ENCODE assay signal across 15 cellular contexts in genomic region chr6:9397981-9398559, GRCh38.
A peak's percentile ranks its signal among the peaks of the same experiment; 100 is the strongest.
DNase-seq lines count a peak whose midpoint lies in the region; ATAC-seq and TF ChIP-seq lines count a peak whose summit lies in the region.
"Had no signal": no experiment of that assay in that cellular context is flagged by ENCODE, and none has a peak within 500 bp of the region (broad histone marks: within the 10 kb centered on the region; RNA-seq: fewer than 3 reads in every experiment).

No MANE protein-coding gene starts in this region.

- intact Hi-C loops in Panc1 (cut with micrococcal nuclease; ENCODE audit: unreplicated experiment) = no loop called here

- CTCF ChIA-PET in Panc1 (lab: Charles Lee) = no interaction called here
- CTCF ChIA-PET in activated CD4-positive, alpha-beta memory T cell treated with anti-CD3 and anti-CD28 coated beads, Interleukin-2, amount 10 ng/mL, durations not matched to agents 7 days and 5 days (lab: Charles Lee) = no interaction called here

- TF ChIP-seq CTCF in Panc1 (IDR thresholded peaks at IDR 0.05) (no peak), right atrium auricular region (IDR thresholded peaks at IDR 0.05) (no peak), Peyer's patch (IDR thresholded peaks at IDR 0.05) (no peak)

- no TSS peak for BruUV-seq in Panc1 (replicated peaks; lab: Mats Ljungman, UMichigan)

- DNase-seq in A172 (ENCODE audit: low spot score) (peak; percentile 4), NCI-H1417 treated with DMSO at 0.1 percent for 48 hours (lab: John Stamatoyannopoulos, UW) (peak; percentile 78), Panc1 (ENCODE audit: low read depth, low spot score) (no peak), right atrium auricular region (ENCODE audit: low spot score) (no peak), Peyer's patch (no peak), DMS114 treated with DMSO at 0.1 percent for 48 hours (lab: John Stamatoyannopoulos, UW; ENCODE audit: unreplicated experiment) (no peak), NCI-H187 treated with DMSO at 0.1 percent for 48 hours (lab: John Stamatoyannopoulos, UW) (no peak)
- no peak for DNase-seq in activated CD4-positive, alpha-beta memory T cell treated with anti-CD3 and anti-CD28 coated beads, Interleukin-2, amount 10 ng/mL, durations not matched to agents 7 days and 5 days
- DNase-seq: activated CD4-positive, alpha-beta T cell treated with anti-CD3 and anti-CD28 coated beads for 1 hour; gastrocnemius medialis; GM23248; MG63; SIG-M5 had no signal

- no peak for ATAC-seq in Panc1
- ATAC-seq: gastrocnemius medialis, sciatic nerve had no signal

- H3K4me1 ChIP-seq in Panc1 (ENCODE audit: control insufficient read depth, insufficient read depth, low read length) (peaks cover 14% of the 10 kb centered on the region), right atrium auricular region (peaks cover 0 to 11% of the 10 kb centered on the region in 2 donors), Peyer's patch (no peaks in the 10 kb centered on the region)
- H3K4me1 ChIP-seq: gastrocnemius medialis had no signal

- in situ Hi-C loops in Panc1 (cut with HindIII; ENCODE audit: low pct_unique_long_range_greater_than_20kb, low sequenced_read_pairs) = no loop called here

- H3K4me1 Mint-ChIP-seq in activated CD4-positive, alpha-beta memory T cell treated with anti-CD3 and anti-CD28 coated beads, Interleukin-2, amount 10 ng/mL, durations not matched to agents 7 days and 5 days = no peaks in the 10 kb centered on the region
- H3K4me1 Mint-ChIP-seq: memory B cell had no signal

- TF ChIP-seq POLR2A in Peyer's patch (IDR thresholded peaks at IDR 0.05) = no peak

- H3K36me3 Mint-ChIP-seq in activated CD4-positive, alpha-beta memory T cell treated with anti-CD3 and anti-CD28 coated beads, Interleukin-2, amount 10 ng/mL, durations not matched to agents 7 days and 5 days (ENCODE audit: low read depth) = no peaks in the 10 kb centered on the region
- H3K36me3 Mint-ChIP-seq: memory B cell had no signal

- POLR2A ChIA-PET in Panc1 (lab: Charles Lee) = no interaction called here
- POLR2A ChIA-PET in activated CD4-positive, alpha-beta memory T cell treated with anti-CD3 and anti-CD28 coated beads, Interleukin-2, amount 10 ng/mL, durations not matched to agents 7 days and 5 days (lab: Charles Lee) = no interaction called here

- no peak overlapping the region for H3K27ac Mint-ChIP-seq in activated CD4-positive, alpha-beta memory T cell treated with anti-CD3 and anti-CD28 coated beads, Interleukin-2, amount 10 ng/mL, durations not matched to agents 7 days and 5 days
- H3K27ac Mint-ChIP-seq: memory B cell had no signal

- no peaks in the 10 kb centered on the region for H3K27me3 Mint-ChIP-seq in activated CD4-positive, alpha-beta memory T cell treated with anti-CD3 and anti-CD28 coated beads, Interleukin-2, amount 10 ng/mL, durations not matched to agents 7 days and 5 days
- H3K27me3 Mint-ChIP-seq: memory B cell had no signal

- no peak overlapping the region for H3K4me3 Mint-ChIP-seq in activated CD4-positive, alpha-beta memory T cell treated with anti-CD3 and anti-CD28 coated beads, Interleukin-2, amount 10 ng/mL, durations not matched to agents 7 days and 5 days
- H3K4me3 Mint-ChIP-seq: memory B cell had no signal

- no peaks in the 10 kb centered on the region for H3K27me3 ChIP-seq in Panc1 (ENCODE audit: control insufficient read depth, insufficient read depth, low read length)
- no peaks in the 10 kb centered on the region for H3K27me3 ChIP-seq in right atrium auricular region
- H3K27me3 ChIP-seq in Peyer's patch = no peaks in the 10 kb centered on the region
- H3K27me3 ChIP-seq: gastrocnemius medialis, MG63 had no signal

- H3K9me3 ChIP-seq in Panc1 (ENCODE audit: control insufficient read depth, insufficient read depth, low read depth, low read length) = peaks cover 4% of the 10 kb centered on the region; the same call in 1 of the 2 replicates
- H3K9me3 ChIP-seq in right atrium auricular region = no peaks in the 10 kb centered on the region
- no peaks in the 10 kb centered on the region for H3K9me3 ChIP-seq in Peyer's patch
- H3K9me3 ChIP-seq: gastrocnemius medialis, MG63 had no signal

- H3K9me3 Mint-ChIP-seq in activated CD4-positive, alpha-beta memory T cell treated with anti-CD3 and anti-CD28 coated beads, Interleukin-2, amount 10 ng/mL, durations not matched to agents 7 days and 5 days = peaks cover 10% of the 10 kb centered on the region

- peak overlapping the region; percentile 65; the same call in 1 of the 2 replicates for H3K27ac ChIP-seq in Panc1 (ENCODE audit: low read length)
- H3K27ac ChIP-seq in right atrium auricular region = peak overlapping the region; percentile 43 to 55
- H3K27ac ChIP-seq in Peyer's patch = no peak overlapping the region
- H3K27ac ChIP-seq: gastrocnemius medialis, GM23248 had no signal

- no peak overlapping the region for H3K4me3 ChIP-seq in Panc1 (ENCODE audit: low read depth in 2 of 2, low read length in 2 of 2)
- peak overlapping the region in 1 of 2 donors; percentile 44 for H3K4me3 ChIP-seq in right atrium auricular region
- H3K4me3 ChIP-seq in Peyer's patch = no peak overlapping the region
- H3K4me3 ChIP-seq: gastrocnemius medialis, GM23248, MG63 had no signal

- H3K36me3 ChIP-seq in Panc1 (ENCODE audit: control insufficient read depth, insufficient read depth, low read length) (no peaks in the 10 kb centered on the region), right atrium auricular region (no peaks in the 10 kb centered on the region), Peyer's patch (no peaks in the 10 kb centered on the region)
- H3K36me3 ChIP-seq: gastrocnemius medialis, MG63 had no signal

Comparison
In these comparisons a context has a peak if more than half of its experiments do, and no peak if none do; other contexts are left out.
1. DNase-seq: peak in A172 (single experiment) and NCI-H1417 treated with DMSO at 0.1 percent for 48 hours (single experiment); none in Panc1 (single experiment), right atrium auricular region (single experiment), Peyer's patch (0 of 3), activated CD4-positive, alpha-beta memory T cell treated with anti-CD3 and anti-CD28 coated beads, Interleukin-2, amount 10 ng/mL, durations not matched to agents 7 days and 5 days (single experiment), DMS114 treated with DMSO at 0.1 percent for 48 hours (single experiment) and NCI-H187 treated with DMSO at 0.1 percent for 48 hours (single experiment).
2. H3K27ac ChIP-seq: peak in Panc1 (single experiment) and right atrium auricular region (2 of 2); none in Peyer's patch (0 of 4).